In the genomic region with DNA sequence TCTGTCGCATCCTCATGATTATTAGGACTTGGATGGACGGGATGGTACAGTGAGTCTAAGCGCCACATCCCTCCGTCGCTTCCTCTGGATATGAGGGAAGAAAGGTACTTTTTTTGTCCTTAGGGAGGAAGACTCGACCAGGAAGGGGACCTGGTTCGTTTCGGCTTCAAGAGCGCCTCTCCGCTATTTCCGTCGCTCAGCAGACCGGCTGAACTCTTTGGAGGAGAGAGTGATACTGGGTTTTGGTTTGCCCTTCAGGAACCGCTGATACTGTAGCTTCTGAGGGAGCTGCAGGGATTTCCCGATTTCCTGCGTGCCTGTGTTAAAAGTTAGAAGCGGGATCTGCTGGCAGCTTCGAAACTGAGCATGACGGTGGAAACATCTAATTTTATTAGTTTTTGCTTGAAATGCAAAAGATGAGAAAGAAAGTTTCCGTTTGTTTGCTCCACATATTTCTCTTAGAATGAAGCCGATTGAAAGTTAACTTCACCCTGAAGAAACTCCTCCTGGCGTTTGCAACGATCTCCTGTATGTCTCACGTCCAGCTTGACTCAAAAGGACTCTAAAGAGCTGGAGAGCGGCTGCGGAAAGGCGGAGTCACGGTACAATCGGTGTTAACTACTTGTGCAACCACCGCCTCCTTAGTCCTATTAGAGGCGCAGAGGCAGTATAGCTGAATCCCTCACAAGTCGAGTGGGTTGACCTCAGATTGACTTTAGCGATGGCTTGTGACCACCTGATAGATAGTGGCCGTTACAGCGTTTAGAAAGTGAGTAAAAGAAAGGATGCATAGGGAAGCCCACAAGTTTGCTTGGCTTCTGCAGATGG, we compare ENCODE assay signal across 8 cellular contexts.
DNase-seq lines count a peak whose midpoint lies in the region; ATAC-seq and TF ChIP-seq lines count a peak whose summit lies in the region.

No MANE protein-coding gene starts in this region.

- H3K9ac ChIP-seq in SU-DHL-6 (ENCODE audit: low read length) = peak overlapping the region; percentile 13; the same call in 1 of the 2 replicates

- peak overlapping the region; percentile 10 for H2AFZ ChIP-seq in SU-DHL-6 (ENCODE audit: low read depth, low read length, severe bottlenecking)

- no peaks in the 10 kb centered on the region for H3K36me3 ChIP-seq in SU-DHL-6 (ENCODE audit: low read length)

- H3K27me3 ChIP-seq in SU-DHL-6 (ENCODE audit: low read length) (no peaks in the 10 kb centered on the region), foreskin keratinocyte (peaks cover 31% of the 10 kb centered on the region)

- H3F3A ChIP-seq in SU-DHL-6 (ENCODE audit: insufficient read depth) = no peaks in the 10 kb centered on the region

- intact Hi-C loops in sciatic nerve (cut with DNase I) = no loop called here

- DNase-seq in AG09309 (ENCODE audit: low read depth) (no peak), foreskin keratinocyte (peak in 1 of 2 donors; percentile 53), hepatic stellate cell (ENCODE audit: low spot score) (no peak), sciatic nerve (ENCODE audit: low spot score) (no peak)
- no peak for DNase-seq in effector CD4-positive, alpha-beta T cell

- no peaks in the 10 kb centered on the region for H4K20me1 ChIP-seq in SU-DHL-6 (ENCODE audit: low read depth, low read length)

- TF ChIP-seq CTCF in AG09309 (IDR thresholded peaks at IDR 0.05; ENCODE audit: control insufficient read depth, insufficient read depth, low read depth, low read length, missing control alignments) (no peak), SU-DHL-6 (IDR thresholded peaks at IDR 0.05; ENCODE audit: insufficient read depth, low read length, poor library complexity, severe bottlenecking) (no peak), foreskin keratinocyte (conservative IDR thresholded peaks at IDR 0.05) (peak; percentile 14)

- peak overlapping the region; percentile 42 for H3K4me2 ChIP-seq in SU-DHL-6 (ENCODE audit: low read depth, low read length, poor library complexity, severe bottlenecking)

- H3K27ac ChIP-seq in SU-DHL-6 (ENCODE audit: low read depth, low read length) (no peak overlapping the region), foreskin keratinocyte (no peak overlapping the region)

- ATAC-seq in HG03432 (IDR thresholded peaks at IDR 0.05; ENCODE audit: unreplicated experiment) (peak; percentile 45), foreskin keratinocyte (peak; percentile 41), HG03442 (IDR thresholded peaks at IDR 0.05; ENCODE audit: unreplicated experiment) (no peak), sciatic nerve (no peak)

- no peaks in the 10 kb centered on the region for H3K9me2 ChIP-seq in SU-DHL-6 (replicated peaks; ENCODE audit: insufficient read depth, low read length)

- no peaks in the 10 kb centered on the region for H3K9me3 ChIP-seq in SU-DHL-6 (ENCODE audit: insufficient read depth, low read length)

- peak overlapping the region; percentile 38 for H3K4me3 ChIP-seq in AG09309 (ENCODE audit: control insufficient read depth, low read depth, low read length)
- H3K4me3 ChIP-seq in SU-DHL-6 (ENCODE audit: insufficient read depth, low read length, poor library complexity, severe bottlenecking) = peak overlapping the region; percentile 37

- no peaks in the 10 kb centered on the region for H3K4me1 ChIP-seq in foreskin keratinocyte

- no peaks in the 10 kb centered on the region for H3K79me2 ChIP-seq in SU-DHL-6 (ENCODE audit: insufficient read depth, low read length)

Comparison
In these comparisons a context has a peak if more than half of its experiments do, and no peak if none do; other contexts are left out.
1. ATAC-seq: peak in HG03432 (single experiment) and foreskin keratinocyte (single experiment); none in HG03442 (single experiment) and sciatic nerve (single experiment).